In the genomic region with DNA sequence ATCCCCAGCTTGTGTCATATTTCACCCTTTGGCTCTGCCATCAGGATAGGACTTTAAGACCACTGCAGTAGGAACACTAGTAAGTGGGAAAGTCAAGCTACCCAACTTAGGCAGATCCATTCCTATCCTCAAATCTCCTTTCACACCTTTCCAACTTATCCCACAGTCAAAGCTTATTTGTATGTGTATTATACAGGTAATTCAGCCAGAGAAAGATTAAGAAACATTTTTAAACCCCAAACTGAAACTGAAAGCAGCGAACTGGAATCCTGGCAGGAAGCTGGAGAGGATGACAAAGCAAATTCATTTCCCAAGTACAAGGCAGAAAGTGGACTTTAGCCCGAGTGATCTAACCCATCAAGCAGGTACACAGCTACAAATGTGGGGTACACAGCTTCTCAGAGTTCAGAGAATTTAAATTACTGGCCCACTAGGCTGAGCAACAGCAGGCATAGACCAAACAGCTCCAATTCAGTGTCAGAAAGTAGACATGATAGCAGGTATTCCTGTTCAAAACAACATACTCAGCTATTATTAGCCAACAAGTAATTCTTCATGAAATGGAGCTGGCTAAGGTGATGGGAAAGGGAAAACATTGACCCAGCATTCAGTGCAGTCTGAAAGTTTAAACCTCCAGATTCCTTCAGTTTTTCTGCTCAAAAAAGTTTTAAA, we compare ENCODE assay signal across 8 cellular contexts. TPM values are rescaled to one million over a fixed set of nuclear protein-coding genes. Genes with fewer than 3 reads are reported as not detected.
A peak's percentile ranks its signal among the peaks of the same experiment; 100 is the strongest.
DNase-seq lines count a peak whose midpoint lies in the region; ATAC-seq and TF ChIP-seq lines count a peak whose summit lies in the region.

No MANE protein-coding gene starts in this region.

- H3K9me2 ChIP-seq in PC-9 (ENCODE audit: insufficient read depth): no peaks in the 10 kb centered on the region

- no TSS peak for BruUV-seq in PC-9 (replicated peaks; lab: Mats Ljungman, UMichigan)

- peaks cover 87% of the 10 kb centered on the region for H3K79me2 ChIP-seq in PC-9 (ENCODE audit: low read depth)

- H3K4me1 Mint-ChIP-seq in chondrocyte (ENCODE audit: low read depth): peaks cover 40% of the 10 kb centered on the region

- no peaks in the 10 kb centered on the region for H3K27me3 Mint-ChIP-seq in chondrocyte (ENCODE audit: low read depth)

- intact Hi-C loops in PC-9 (cut with micrococcal nuclease; ENCODE audit: unreplicated experiment): loop anchor here (1.0 to 2.0 kb wide), 3 partner anchors 47 to 99 kb away; partner anchors contain the start of gene SNRPC
- intact Hi-C loops in right lobe of liver (cut with DNase I): no loop called here

- peak overlapping the region; percentile 78 for H3K4me3 Mint-ChIP-seq in chondrocyte (ENCODE audit: unreplicated experiment)

- H3K9ac ChIP-seq in BLaER1: peak overlapping the region; percentile 64

- H3K4me1 ChIP-seq in BLaER1 (peaks cover 25% of the 10 kb centered on the region), PC-9 (replicated peaks; ENCODE audit: insufficient read depth) (peaks cover 45% of the 10 kb centered on the region), right lobe of liver (peaks cover 0 to 67% (median 19%) of the 10 kb centered on the region in 4 donors)

- TF ChIP-seq POLR2A in right lobe of liver (IDR thresholded peaks at IDR 0.05): no peak

- POLR2A ChIA-PET in PC-9 (lab: Charles Lee; ENCODE audit: unreplicated experiment): interaction anchor here (0.5 to 1.5 kb wide), 8 partner anchors 12 to 602 kb away, joined by 3 to 22 read pairs (median 4); partner anchors contain the start of genes HMGA1, SNRPC and ZNF76

- no peaks in the 10 kb centered on the region for H3K27me3 ChIP-seq in BLaER1
- no peaks in the 10 kb centered on the region for H3K27me3 ChIP-seq in PC-9 (ENCODE audit: insufficient read depth, low read depth)
- H3K27me3 ChIP-seq in right lobe of liver: no peaks in the 10 kb centered on the region

- peak overlapping the region; percentile 73 for H2AFZ ChIP-seq in PC-9

- H3F3A ChIP-seq in PC-9 (ENCODE audit: insufficient read depth, low read depth): peaks cover 37% of the 10 kb centered on the region

- peaks cover 4% of the 10 kb centered on the region for H3K36me3 Mint-ChIP-seq in chondrocyte (ENCODE audit: low read depth)

- peaks cover 38% of the 10 kb centered on the region for H4K20me1 ChIP-seq in BLaER1
- no peaks in the 10 kb centered on the region for H4K20me1 ChIP-seq in PC-9 (ENCODE audit: insufficient read depth)

- H3K36me3 ChIP-seq in BLaER1 (peaks cover 22% of the 10 kb centered on the region), PC-9 (ENCODE audit: low read depth) (no peaks in the 10 kb centered on the region), right lobe of liver (peaks cover 0 to 10% (median 0%) of the 10 kb centered on the region in 4 donors)

- 0% methylated on average over 2 of the region's 2 CpGs for WGBS in right lobe of liver (ENCODE audit: insufficient coverage, low coverage, low lambda C conversion rate, missing lambda C conversion rate)

- ATAC-seq in right lobe of liver (peak; percentile 75 to 84 (median 78)), HG03159 (IDR thresholded peaks at IDR 0.05; ENCODE audit: unreplicated experiment) (no peak)

- H3K27ac ChIP-seq in BLaER1 (peak overlapping the region; percentile 76), PC-9 (peak overlapping the region; percentile 96), right lobe of liver (peak overlapping the region; percentile 82 to 88 (median 84)), temporal lobe (ENCODE audit: low read depth, low read length) (peak overlapping the region; percentile 86)

- H3K9me3 Mint-ChIP-seq in chondrocyte (ENCODE audit: low read depth): no peaks in the 10 kb centered on the region

- peak; percentile 41 for DNase-seq in HK-2 (ENCODE audit: unreplicated experiment)
- peak; percentile 50 to 78 for DNase-seq in PC-9
- DNase-seq in chondrocyte (ENCODE audit: low spot score): no peak
- peak in 1 of 3 donors; percentile 73 for DNase-seq in right lobe of liver
- DNase-seq in mesenteric fat pad (ENCODE audit: low spot score): no peak

- CTCF ChIA-PET in PC-9 (lab: Charles Lee): interaction anchor here (0.5 to 1.2 kb wide), 2 partner anchors 48 to 946 kb away, joined by 3 to 4 read pairs; partner anchors contain the start of gene UQCC2

- H3K4me3 ChIP-seq in BLaER1 (peak overlapping the region; percentile 49), PC-9 (peak overlapping the region; percentile 54), right lobe of liver (peak overlapping the region; percentile 14 to 50 (median 36))

- H3K9me3 ChIP-seq in BLaER1 (no peaks in the 10 kb centered on the region), PC-9 (ENCODE audit: insufficient read depth, low read depth) (no peaks in the 10 kb centered on the region), right lobe of liver (no peaks in the 10 kb centered on the region)

- H3K4me2 ChIP-seq in BLaER1: peak overlapping the region; percentile 86
- peak overlapping the region; percentile 82 for H3K4me2 ChIP-seq in PC-9

- H3K27ac Mint-ChIP-seq in chondrocyte (ENCODE audit: unreplicated experiment): peak overlapping the region; percentile 98

- no peak for TF ChIP-seq CTCF in PC-9 (conservative IDR thresholded peaks at IDR 0.05)
- TF ChIP-seq CTCF in chondrocyte (IDR thresholded peaks at IDR 0.05): no peak
- no peak for TF ChIP-seq CTCF in right lobe of liver (IDR thresholded peaks at IDR 0.05)

RNA-seq across cellular contexts. Expression of gene ILRUN, which starts 39.1 kb away (rescaled TPM):
- total RNA-seq in PC-9 (2021) (57.8 and 68.9 TPM in 2 replicates), chondrocyte (41.0 to 45.9 TPM (median 42.4 TPM) in 3 replicates), right lobe of liver (10 to 100 TPM; 55.5 to 89.1 (median 67.1) TPM), temporal lobe (16.7 TPM), mesenteric fat pad (85.3 TPM)

Comparison
In these comparisons a context has a peak if more than half of its experiments do, and no peak if none do; other contexts are left out.
1. DNase-seq: peak in HK-2 (single experiment) and PC-9 (2 of 2); none in chondrocyte (single experiment) and mesenteric fat pad (single experiment).
2. Peak in every context shown above with its lines, with median percentiles within 50 percentile points of each other: H3K27ac ChIP-seq and H3K4me3 ChIP-seq.